In the genomic region with DNA sequence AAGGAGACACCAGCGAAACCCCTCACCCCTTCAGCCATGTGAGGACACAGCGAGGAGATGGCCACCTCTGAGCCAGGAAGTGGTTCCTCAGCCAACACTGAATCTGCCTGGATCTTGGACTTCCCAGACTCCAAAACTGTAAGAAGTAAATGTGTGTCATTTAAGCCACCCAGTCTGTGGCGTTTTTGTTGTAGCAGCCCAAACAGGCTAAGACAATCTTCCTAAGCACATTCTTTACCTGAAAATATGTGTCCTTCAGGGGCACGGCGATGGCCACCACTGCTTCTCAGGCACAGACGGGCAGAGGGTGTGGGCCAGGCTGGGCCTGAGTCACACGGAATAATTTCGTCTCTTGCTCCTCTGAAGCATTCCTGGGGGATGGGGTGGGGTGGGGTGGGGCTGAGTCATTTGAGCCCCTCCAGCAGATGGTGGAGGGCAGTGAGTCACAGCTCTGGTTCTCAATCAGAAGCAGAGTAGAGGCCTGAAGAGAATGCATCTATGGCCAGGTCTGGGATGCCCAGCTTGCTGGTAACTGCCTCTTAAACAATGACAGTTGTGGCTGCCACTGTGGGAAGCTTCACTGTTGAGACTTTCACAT, we compare ENCODE assay signal across 11 cellular contexts.
A peak's percentile ranks its signal among the peaks of the same experiment; 100 is the strongest.
DNase-seq lines count a peak whose midpoint lies in the region; ATAC-seq lines count a peak whose summit lies in the region.
"Had no signal": no experiment of that assay in that cellular context is flagged by ENCODE, and none has a peak within 500 bp of the region (broad histone marks: within the 10 kb centered on the region; RNA-seq: fewer than 3 reads in every experiment).

No MANE protein-coding gene starts in this region.

- no peaks in the 10 kb centered on the region for H3K36me3 ChIP-seq in muscle layer of duodenum (ENCODE audit: control insufficient read depth in 1 of 2, insufficient read depth in 2 of 2, low read length in 2 of 2)
- H3K36me3 ChIP-seq: neural progenitor cell had no signal

- H3K27ac ChIP-seq in muscle layer of duodenum (ENCODE audit: low read length), result peak overlapping the region; percentile 27
- H3K27ac ChIP-seq: neural progenitor cell had no signal

- H3K4me1 ChIP-seq in muscle layer of duodenum (ENCODE audit: control insufficient read depth in 1 of 2, insufficient read depth in 2 of 2, low read length in 2 of 2), result peaks cover 6 to 16% of the 10 kb centered on the region in 2 donors
- H3K4me1 ChIP-seq: neural progenitor cell had no signal

- no peak for ATAC-seq in GM19397 (IDR thresholded peaks at IDR 0.05; ENCODE audit: unreplicated experiment)

- no peak overlapping the region for H3K4me3 ChIP-seq in muscle layer of duodenum (ENCODE audit: low read depth in 1 of 2, low read length in 2 of 2)
- H3K4me3 ChIP-seq: neural progenitor cell had no signal

- H3K27me3 ChIP-seq in muscle layer of duodenum (ENCODE audit: low read depth, low read length), result no peaks in the 10 kb centered on the region
- H3K27me3 ChIP-seq: neural progenitor cell had no signal

- peak; percentile 97 for DNase-seq in AG08395 (ENCODE audit: low spot score)
- peak; percentile 83 for DNase-seq in HK-2 (ENCODE audit: unreplicated experiment)
- peak; percentile 95 for DNase-seq in astrocyte of the hippocampus (ENCODE audit: low read depth, low spot score)
- DNase-seq in D341Med (ENCODE audit: low spot score), result no peak
- DNase-seq in AML-193 (lab: John Stamatoyannopoulos, UW), result no peak
- DNase-seq in SHP77 treated with DMSO at 0.1 percent for 48 hours (lab: John Stamatoyannopoulos, UW), result no peak
- DNase-seq: activated CD4-positive, CD25-positive, alpha-beta regulatory T cell treated with anti-CD3 and anti-CD28 coated beads, Interleukin-2, amount 50 U/mL, for 72 hours; stimulated activated naive CD4-positive, alpha-beta T cell had no signal

- H3K9me3 ChIP-seq in muscle layer of duodenum (ENCODE audit: control insufficient read depth in 1 of 2, low read length in 2 of 2), result peaks cover 2 to 4% of the 10 kb centered on the region in 2 donors

Comparison
In these comparisons a context has a peak if more than half of its experiments do, and no peak if none do; other contexts are left out.
1. DNase-seq: peak in AG08395 (single experiment), HK-2 (single experiment) and astrocyte of the hippocampus (single experiment); none in D341Med (single experiment), AML-193 (0 of 2) and SHP77 treated with DMSO at 0.1 percent for 48 hours (single experiment).